ENCODE assay signal across 16 cellular contexts in the genomic region with DNA sequence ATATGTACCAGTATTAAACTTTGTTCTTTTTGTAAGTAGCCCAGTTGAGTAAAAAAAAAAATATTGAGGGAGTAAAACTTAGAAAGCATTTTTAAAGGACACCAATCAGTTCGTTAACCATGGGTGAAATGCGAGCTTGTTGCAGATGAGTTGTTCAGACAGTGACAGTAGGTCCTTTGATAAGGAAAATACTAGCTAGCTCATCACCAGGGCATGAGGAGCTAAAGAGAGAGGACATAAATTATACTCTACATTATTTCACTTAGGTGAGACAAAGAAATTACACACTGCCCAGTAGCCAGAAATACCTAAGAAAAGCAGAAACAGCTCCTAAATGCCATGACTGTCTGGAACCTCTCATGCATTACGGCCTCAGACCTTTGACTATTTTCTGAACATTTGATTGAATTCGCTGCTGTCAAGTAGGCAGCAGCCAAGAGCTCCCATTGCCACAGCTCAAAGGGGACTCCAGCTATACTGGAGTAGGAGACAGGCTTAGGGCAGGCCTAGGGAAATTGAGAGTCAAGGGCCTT. TPM values are rescaled to one million over a fixed set of nuclear protein-coding genes. Genes with fewer than 3 reads are reported as not detected.
DNase-seq lines count a peak whose midpoint lies in the region; ATAC-seq, FAIRE-seq and TF ChIP-seq lines count a peak whose summit lies in the region.
"Had no signal": no experiment of that assay in that cellular context is flagged by ENCODE, and none has a peak within 500 bp of the region (broad histone marks: within the 10 kb centered on the region; RNA-seq: fewer than 3 reads in every experiment).

No MANE protein-coding gene starts in this region.

- H3K4me3 Mint-ChIP-seq in CD8-positive, alpha-beta T cell, result no peak overlapping the region
- peak overlapping the region; percentile 53 for H3K4me3 Mint-ChIP-seq in neural crest cell
- H3K4me3 Mint-ChIP-seq: GM23338 had no signal

- H3K27me3 ChIP-seq in CD8-positive, alpha-beta T cell (ENCODE audit: insufficient read depth, low read length), result no peaks in the 10 kb centered on the region
- no peaks in the 10 kb centered on the region for H3K27me3 ChIP-seq in Karpas-422 (ENCODE audit: low read length)
- no peaks in the 10 kb centered on the region; a peak in 2 of 4 replicates for H3K27me3 ChIP-seq in GM12878 (replicated peaks in 1 of 2; ENCODE audit: control insufficient read depth in 2 of 2, insufficient read depth in 2 of 2, low read length in 1 of 2)

- CTCF ChIA-PET in CD8-positive, alpha-beta T cell (lab: Charles Lee), result interaction anchor here (1.5 to 8.6 kb wide), 6 partner anchors 8 to 120 kb away, joined by 5 to 82 read pairs (median 26); partner anchors contain the start of gene GALM
- CTCF ChIA-PET in GM12878 (lab: Yijun Ruan, JAX), result interaction anchor here (0.7 to 12.8 kb wide), 15 partner anchors 9 to 136 kb away, joined by 3 to 177 read pairs (median 5); partner anchors contain the start of gene GALM
- CTCF ChIA-PET in GM10248 (lab: Yijun Ruan, JAX), result interaction anchor here (0.8 to 4.6 kb wide), 15 partner anchors 8 to 136 kb away, joined by 3 to 45 read pairs (median 6); partner anchors contain the start of gene GALM

- H3K79me2 ChIP-seq in Karpas-422 (ENCODE audit: low read length) (peaks cover 23% of the 10 kb centered on the region), GM12878 (ENCODE audit: control insufficient read depth, insufficient read depth, low read length) (no peaks in the 10 kb centered on the region)

- H3K4me3 ChIP-seq in CD8-positive, alpha-beta T cell (ENCODE audit: low read depth, low read length), result no peak overlapping the region
- peak overlapping the region; percentile 36; the same call in 1 of the 2 replicates for H3K4me3 ChIP-seq in Karpas-422 (ENCODE audit: low read length)
- H3K4me3 ChIP-seq in GM12878, result no peak overlapping the region
- H3K4me3 ChIP-seq in coronary artery, result no peak overlapping the region
- H3K4me3 ChIP-seq: GM23338 had no signal

- no peak for ATAC-seq in CD8-positive, alpha-beta T cell
- ATAC-seq in GM12878, result no peak
- no peak for ATAC-seq in GM19455 (IDR thresholded peaks at IDR 0.05; ENCODE audit: unreplicated experiment)
- ATAC-seq: GM23338 had no signal

- no peaks in the 10 kb centered on the region for H3K36me3 ChIP-seq in CD8-positive, alpha-beta T cell (ENCODE audit: insufficient read depth, low read length)
- H3K36me3 ChIP-seq in Karpas-422 (ENCODE audit: insufficient read depth, low read length) (peaks cover 3% of the 10 kb centered on the region; the same call in 1 of the 2 replicates), GM12878 (ENCODE audit: control insufficient read depth in 2 of 2, insufficient read depth in 2 of 2, low read length in 1 of 2) (no peaks in the 10 kb centered on the region)

- H3K27ac ChIP-seq in CD8-positive, alpha-beta T cell (ENCODE audit: low read depth, low read length), result no peak overlapping the region
- H3K27ac ChIP-seq in Karpas-422 (ENCODE audit: low read length) (peak overlapping the region; percentile 93), GM12878 (ENCODE audit: control insufficient read depth, insufficient read depth) (no peak overlapping the region), coronary artery (no peak overlapping the region)

- TF ChIP-seq CTCF in CD8-positive, alpha-beta T cell (IDR thresholded peaks at IDR 0.05), result no peak
- no peak for TF ChIP-seq CTCF in GM12878 (IDR thresholded peaks at IDR 0.05 in 2 of 3, conservative IDR thresholded peaks at IDR 0.05 in 1 of 3; ENCODE audit: control insufficient read depth in 2 of 3, extremely low read depth in 1 of 3, insufficient read depth in 1 of 3, low read depth in 3 of 3, low read length in 3 of 3)
- no peak for TF ChIP-seq CTCF in neural crest cell (conservative IDR thresholded peaks at IDR 0.05)
- no peak for TF ChIP-seq CTCF in coronary artery (IDR thresholded peaks at IDR 0.05)
- TF ChIP-seq CTCF in GM10248 (IDR thresholded peaks at IDR 0.05; ENCODE audit: control extremely low read depth, extremely low read depth, low read depth, missing control alignments), result no peak

- peaks cover 15% of the 10 kb centered on the region for H3K4me1 ChIP-seq in CD8-positive, alpha-beta T cell (ENCODE audit: insufficient read depth, low read length)
- H3K4me1 ChIP-seq in Karpas-422 (ENCODE audit: low read length) (peaks cover 62% of the 10 kb centered on the region), GM12878 (ENCODE audit: control insufficient read depth, insufficient read depth, low read length) (peaks cover 18% of the 10 kb centered on the region)

- H3K4me2 ChIP-seq in Karpas-422 (ENCODE audit: low read depth, low read length, poor library complexity, severe bottlenecking) (peak overlapping the region; percentile 97), GM12878 (ENCODE audit: control insufficient read depth, insufficient read depth) (no peak overlapping the region)
- H3K4me2 ChIP-seq: GM23338 had no signal

- TF ChIP-seq EP300 in GM12878 (IDR thresholded peaks at IDR 0.05; ENCODE audit: borderline replicate concordance in 1 of 2, control insufficient read depth in 1 of 2, low read depth in 2 of 2, low read length in 2 of 2), result no peak

- SMC1A ChIA-PET in GM12878 (lab: Charles Lee; ENCODE audit: uncharacterized antibody, unreplicated experiment), result interaction anchor here (0.7 to 6.2 kb wide), 22 partner anchors 10 to 229 kb away, joined by 3 to 108 read pairs (median 4); no protein-coding TSS in a partner anchor

- peaks cover 34% of the 10 kb centered on the region for H3K4me1 Mint-ChIP-seq in CD8-positive, alpha-beta T cell (ENCODE audit: low read depth)
- H3K4me1 Mint-ChIP-seq in neural crest cell, result peaks cover 35% of the 10 kb centered on the region

- no peaks in the 10 kb centered on the region for H3K9me3 ChIP-seq in CD8-positive, alpha-beta T cell (ENCODE audit: low read length)
- H3K9me3 ChIP-seq in Karpas-422 (ENCODE audit: low read length) (peaks cover 8% of the 10 kb centered on the region; the same call in 1 of the 2 replicates), GM12878 (replicated peaks; ENCODE audit: control insufficient read depth, insufficient read depth, low read length) (peaks cover 6% of the 10 kb centered on the region; the same call in 2 of the 3 replicates)

- H3K9me2 ChIP-seq in Karpas-422 (replicated peaks; ENCODE audit: insufficient read depth, low read length), result no peaks in the 10 kb centered on the region

- H3K9ac ChIP-seq in Karpas-422 (ENCODE audit: low read length) (peak overlapping the region; percentile 45), GM12878 (ENCODE audit: control insufficient read depth, insufficient read depth, low read length) (no peak overlapping the region)

- no peak for TF ChIP-seq POLR2A in GM12878 (IDR thresholded peaks at IDR 0.05; ENCODE audit: low read depth, low read length)

- no peak for FAIRE-seq in GM12878 (lab: Jason Lieb, UNC)

- no peaks in the 10 kb centered on the region; the same call in 1 of the 2 replicates for H4K20me1 ChIP-seq in Karpas-422 (ENCODE audit: insufficient read depth, low read depth, low read length)
- no peaks in the 10 kb centered on the region for H4K20me1 ChIP-seq in GM12878 (ENCODE audit: control insufficient read depth, insufficient read depth)

- peaks cover 3% of the 10 kb centered on the region for H3K36me3 Mint-ChIP-seq in CD8-positive, alpha-beta T cell
- H3K36me3 Mint-ChIP-seq in neural crest cell (ENCODE audit: low read depth), result no peaks in the 10 kb centered on the region

- H3K27ac Mint-ChIP-seq in CD8-positive, alpha-beta T cell, result peak overlapping the region; percentile 32
- H3K27ac Mint-ChIP-seq in neural crest cell (ENCODE audit: unreplicated experiment), result no peak overlapping the region
- H3K27ac Mint-ChIP-seq: GM23338 had no signal

- in situ Hi-C loops in GM12878 (cut with MboI), result loop anchor here (5.0 kb wide), 1 partner anchor 117 kb away; no protein-coding TSS in a partner anchor

- no peak for TF ChIP-seq RAD21 in GM12878 (IDR thresholded peaks at IDR 0.05; ENCODE audit: insufficient read depth, low read depth, low read length)

- POLR2A ChIA-PET in CD8-positive, alpha-beta T cell (lab: Charles Lee), result interaction anchor here (1.1 to 1.4 kb wide), 4 partner anchors 16 to 146 kb away, joined by 3 to 7 read pairs (median 4); partner anchors contain the start of gene SRSF7
- POLR2A ChIA-PET in GM12878 (lab: Charles Lee), result interaction anchor here (0.6 to 2.5 kb wide), 6 partner anchors 14 to 119 kb away, joined by 3 to 13 read pairs (median 5); no protein-coding TSS in a partner anchor
- POLR2A ChIA-PET in GM10248 (lab: Yijun Ruan, JAX), result interaction anchor here (1.4 kb wide), 1 partner anchor 146 kb away, joined by 11 read pairs; the partner anchor contains the start of gene SRSF7

- H3K9me3 Mint-ChIP-seq in CD8-positive, alpha-beta T cell, result no peaks in the 10 kb centered on the region
- no peaks in the 10 kb centered on the region for H3K9me3 Mint-ChIP-seq in neural crest cell
- H3K9me3 Mint-ChIP-seq: CD4-positive, alpha-beta T cell; GM23338 had no signal

- no TSS peak for BruUV-seq in GM12878 (replicated peaks; lab: Mats Ljungman, UMichigan)

- RAD21 ChIA-PET in GM12878 (lab: Charles Lee; ENCODE audit: unreplicated experiment), result interaction anchor here (0.6 to 12.9 kb wide), 11 partner anchors 10 to 166 kb away, joined by 3 to 140 read pairs (median 5); no protein-coding TSS in a partner anchor

- H2AFZ ChIP-seq in Karpas-422 (ENCODE audit: low read length) (no peak overlapping the region), GM12878 (ENCODE audit: control insufficient read depth, low read depth, low read length) (no peak overlapping the region)
- H2AFZ ChIP-seq: GM23338 had no signal

- intact Hi-C loops in CD8-positive, alpha-beta T cell (cut with DNase I, micrococcal nuclease), result loop anchor here (10.0 kb wide), 1 partner anchor 519 kb away; the partner anchor contains the start of gene SOS1 (in 2 of the 2)
- intact Hi-C loops in GM12878 (cut with micrococcal nuclease; ENCODE audit: unreplicated experiment), result loop anchor here (5.0 kb wide), 1 partner anchor 47 kb away; no protein-coding TSS in a partner anchor

- DNase-seq in CD8-positive, alpha-beta T cell, result no peak
- peak; percentile 89 for DNase-seq in Karpas-422
- no peak for DNase-seq in GM12878 (ENCODE audit: low read depth, low spot score)
- no peak for DNase-seq in neural crest cell (ENCODE audit: low read depth, low spot score)
- DNase-seq in GM03348 (ENCODE audit: low spot score), result no peak
- no peak for DNase-seq in coronary artery (ENCODE audit: low spot score)
- no peak for DNase-seq in GM10248 (ENCODE audit: extremely low spot score)
- DNase-seq: AML-193; CD4-positive, alpha-beta T cell; NCI-H1436; NCI-H2029 treated with DMSO at 0.1 percent for 48 hours; NCI-H510A treated with DMSO at 0.1 percent for 48 hours; SIG-M5; T-helper 2 cell had no signal

- 73% methylated on average over 4 of the region's 4 CpGs for WGBS in GM12878 (ENCODE audit: insufficient coverage, insufficient replicate concordance, low lambda C conversion rate, missing lambda C conversion rate)

- no peaks in the 10 kb centered on the region for H3K27me3 Mint-ChIP-seq in CD8-positive, alpha-beta T cell (ENCODE audit: low read depth)
- H3K27me3 Mint-ChIP-seq in neural crest cell (ENCODE audit: low read depth), result no peaks in the 10 kb centered on the region
- H3K27me3 Mint-ChIP-seq: CD4-positive, alpha-beta T cell had no signal

RNA-seq across cellular contexts. Expression of gene HNRNPLL, which starts 2.6 kb away (rescaled TPM):
- total RNA-seq in CD8-positive, alpha-beta T cell, result 10 to 100 TPM; 35.0 to 37.6 TPM
- 58.3 and 131 TPM in 2 replicates for total RNA-seq in Karpas-422 (2014; rRNA removed; shearing (Covaris generic); ENCODE audit: low replicate concordance)
- 81.6 and 94.0 TPM in 2 replicates for total RNA-seq in GM12878 (2013; cell fraction: nucleolus; rRNA removed)
- total RNA-seq in GM12878 (2014; rRNA removed) (3.1 and 3.5 TPM in 2 replicates), GM12878 (2014; rRNA removed; fragmentation: Illumina TruSeq; extraction: Trizol) (2.4 and 2.7 TPM in 2 replicates), GM12878 (2021) (3.2 and 4.0 TPM in 2 replicates), neural crest cell (79.9 and 80.8 TPM in 2 replicates)
- 10.1 TPM for polyA plus RNA-seq in GM12878 (2011; ENCODE audit: low read depth)
- polyA plus RNA-seq in GM12878 (2011; rRNA removed) (27.1 and 43.6 TPM in 2 replicates), GM12878 (2014; fragmentation: Illumina TruSeq; extraction: Trizol) (2.0 and 2.9 TPM in 2 replicates), GM12878 (2014; fragmentation: Nextera tagmentation; extraction: Ambion mirVana) (1 to 10 TPM in 1 of 2 experiments, under 1 TPM in 1; 0.98 to 1.5 TPM), GM12878 (2014; rRNA removed) (1.8 and 3.2 TPM in 2 replicates), GM12878 (2016; fragmentation: Nextera tagmentation; extraction: Ambion mirVana) (10 to 100 TPM in 1 of 2 experiments, 1 to 10 TPM in 1; 8.3 to 10.5 TPM)
- polyA plus RNA-seq in GM12878 (2011; cell fraction: cytosol; rRNA removed), result 8.7 and 10.7 TPM in 2 replicates
- 15.3 and 18.0 TPM in 2 replicates for polyA plus RNA-seq in GM12878 (2011; cell fraction: nucleus; rRNA removed)
- 10.2 and 15.8 TPM in 2 replicates for polyA plus RNA-seq in GM12878 (2012)
- 14.0 and 19.8 TPM in 2 replicates for polyA minus RNA-seq in GM12878 (2011; rRNA and poly(A)+ RNA removed)
- polyA minus RNA-seq in GM12878 (2011; cell fraction: cytosol; rRNA and poly(A)+ RNA removed), result 7.9 and 10.4 TPM in 2 replicates
- polyA minus RNA-seq in GM12878 (2011; cell fraction: nucleus; rRNA and poly(A)+ RNA removed), result 19.5 and 24.5 TPM in 2 replicates
